Comparison of ENCODE assay signal across 11 cellular contexts in genomic region chr7:137993395-137993743, GRCh38. TPM values are rescaled to one million over a fixed set of nuclear protein-coding genes. Genes with fewer than 3 reads are reported as not detected.
DNase-seq lines count a peak whose midpoint lies in the region; ATAC-seq and TF ChIP-seq lines count a peak whose summit lies in the region.
"Had no signal": no experiment of that assay in that cellular context is flagged by ENCODE, and none has a peak within 500 bp of the region (broad histone marks: within the 10 kb centered on the region; RNA-seq: fewer than 3 reads in every experiment).

No MANE protein-coding gene starts in this region.

- no peak for TF ChIP-seq POLR2A in heart left ventricle (IDR thresholded peaks at IDR 0.05)

- peak overlapping the region in 1 of 2 donors; percentile 13 for H3K4me3 Mint-ChIP-seq in effector memory CD8-positive, alpha-beta T cell
- H3K4me3 Mint-ChIP-seq in neural crest cell: no peak overlapping the region
- H3K4me3 Mint-ChIP-seq: stimulated activated memory B cell treated with anti-CD40 and anti-IgM and Interleukin-4, amounts not matched to agents 10 μg/mL and 1 μg/mL and 100 μg/mL, for 72 hours had no signal

- ATAC-seq in heart left ventricle: no peak
- no peak for ATAC-seq in left cardiac atrium
- no peak for ATAC-seq in effector memory CD8-positive, alpha-beta T cell (replicated peaks)
- ATAC-seq in HG03097 (IDR thresholded peaks at IDR 0.05; ENCODE audit: low FRiP score, unreplicated experiment): no peak
- ATAC-seq: stimulated activated memory B cell treated with anti-CD40 and anti-IgM and Interleukin-4, amounts not matched to agents 10 μg/mL and 1 μg/mL and 100 μg/mL, for 72 hours had no signal

- H3K4me1 ChIP-seq in heart left ventricle (peaks cover 0 to 97% (median 79%) of the 10 kb centered on the region in 12 donors), urinary bladder (ENCODE audit: insufficient read depth) (peaks cover 3% of the 10 kb centered on the region)

- DNase-seq in heart left ventricle (no peak), left cardiac atrium (no peak), neural crest cell (ENCODE audit: low read depth, low spot score) (no peak), AML-193 (lab: John Stamatoyannopoulos, UW) (no peak), pons (ENCODE audit: low spot score) (no peak)
- no peak for DNase-seq in effector memory CD8-positive, alpha-beta T cell
- DNase-seq: activated naive CD4-positive, alpha-beta T cell; cortex of kidney had no signal

- H3K27ac Mint-ChIP-seq in effector memory CD8-positive, alpha-beta T cell: peak overlapping the region; percentile 12 to 56
- H3K27ac Mint-ChIP-seq in neural crest cell (ENCODE audit: unreplicated experiment): peak overlapping the region; percentile 22
- H3K27ac Mint-ChIP-seq: stimulated activated memory B cell treated with anti-CD40 and anti-IgM and Interleukin-4, amounts not matched to agents 10 μg/mL and 1 μg/mL and 100 μg/mL, for 72 hours had no signal

- H3K9me3 ChIP-seq in heart left ventricle: no peaks in the 10 kb centered on the region

- peaks cover 3% of the 10 kb centered on the region for H3K36me3 Mint-ChIP-seq in effector memory CD8-positive, alpha-beta T cell (ENCODE audit: insufficient read depth)
- H3K36me3 Mint-ChIP-seq in neural crest cell (ENCODE audit: low read depth): peaks cover 8% of the 10 kb centered on the region

- H3K4me1 Mint-ChIP-seq in effector memory CD8-positive, alpha-beta T cell (ENCODE audit: low read depth in 2 of 2): peaks cover 26 to 31% of the 10 kb centered on the region in 2 donors
- peaks cover 30% of the 10 kb centered on the region for H3K4me1 Mint-ChIP-seq in neural crest cell

- H3K4me3 ChIP-seq in heart left ventricle: no peak overlapping the region
- H3K4me3 ChIP-seq in urinary bladder (ENCODE audit: low read depth, low read length): no peak overlapping the region

- H3K9me3 Mint-ChIP-seq in effector memory CD8-positive, alpha-beta T cell: no peaks in the 10 kb centered on the region
- H3K9me3 Mint-ChIP-seq in neural crest cell: no peaks in the 10 kb centered on the region
- H3K9me3 Mint-ChIP-seq: stimulated activated memory B cell treated with anti-CD40 and anti-IgM and Interleukin-4, amounts not matched to agents 10 μg/mL and 1 μg/mL and 100 μg/mL, for 72 hours had no signal

- no peaks in the 10 kb centered on the region for H3K27me3 Mint-ChIP-seq in effector memory CD8-positive, alpha-beta T cell
- no peaks in the 10 kb centered on the region for H3K27me3 Mint-ChIP-seq in neural crest cell (ENCODE audit: low read depth)
- H3K27me3 Mint-ChIP-seq: stimulated activated memory B cell treated with anti-CD40 and anti-IgM and Interleukin-4, amounts not matched to agents 10 μg/mL and 1 μg/mL and 100 μg/mL, for 72 hours had no signal

- intact Hi-C loops in heart left ventricle (cut with DNase I) (loop anchor here in 2 of 10 donors (5.0 to 10.0 kb wide), 2 partner anchors 41 to 49 kb away; no protein-coding TSS in a partner anchor), left cardiac atrium (cut with DNase I) (no loop called here)

- H3K36me3 ChIP-seq in heart left ventricle (peaks cover 0 to 4% (median 0%) of the 10 kb centered on the region in 9 donors), urinary bladder (ENCODE audit: insufficient read depth) (no peaks in the 10 kb centered on the region)

- TF ChIP-seq CTCF in heart left ventricle (IDR thresholded peaks at IDR 0.05) (no peak), neural crest cell (conservative IDR thresholded peaks at IDR 0.05) (no peak)

- no peaks in the 10 kb centered on the region for H3K27me3 ChIP-seq in heart left ventricle

- H3K27ac ChIP-seq in heart left ventricle: peak overlapping the region; percentile 3 to 94 (median 70)
- peak overlapping the region; percentile 78 for H3K27ac ChIP-seq in urinary bladder (ENCODE audit: low read depth)

- WGBS in heart left ventricle, 4 donors: 89 to 95% (median 92%) methylated on average over 6 of the region's 6 CpGs
- WGBS in urinary bladder: 86% methylated on average over 6 of the region's 6 CpGs

RNA-seq across cellular contexts. Expression of gene CREB3L2, which starts 8.5 kb away (rescaled TPM):
- total RNA-seq in heart left ventricle: 10 to 100 TPM; 18.3 to 40.6 (median 22.0) TPM
- polyA plus RNA-seq in heart left ventricle: 10 to 100 TPM in 1 of 2 donors, 1 to 10 TPM in 1; 4.0 to 13.2 TPM
- 10 to 100 TPM; 41.5 to 80.1 TPM for total RNA-seq in left cardiac atrium
- 51.1 and 51.9 TPM in 2 replicates for total RNA-seq in neural crest cell
- 31.5 TPM for total RNA-seq in urinary bladder
- polyA plus RNA-seq in urinary bladder: 20.7 TPM
